Comparison of ENCODE assay signal across 1 cellular context in the genomic region with DNA sequence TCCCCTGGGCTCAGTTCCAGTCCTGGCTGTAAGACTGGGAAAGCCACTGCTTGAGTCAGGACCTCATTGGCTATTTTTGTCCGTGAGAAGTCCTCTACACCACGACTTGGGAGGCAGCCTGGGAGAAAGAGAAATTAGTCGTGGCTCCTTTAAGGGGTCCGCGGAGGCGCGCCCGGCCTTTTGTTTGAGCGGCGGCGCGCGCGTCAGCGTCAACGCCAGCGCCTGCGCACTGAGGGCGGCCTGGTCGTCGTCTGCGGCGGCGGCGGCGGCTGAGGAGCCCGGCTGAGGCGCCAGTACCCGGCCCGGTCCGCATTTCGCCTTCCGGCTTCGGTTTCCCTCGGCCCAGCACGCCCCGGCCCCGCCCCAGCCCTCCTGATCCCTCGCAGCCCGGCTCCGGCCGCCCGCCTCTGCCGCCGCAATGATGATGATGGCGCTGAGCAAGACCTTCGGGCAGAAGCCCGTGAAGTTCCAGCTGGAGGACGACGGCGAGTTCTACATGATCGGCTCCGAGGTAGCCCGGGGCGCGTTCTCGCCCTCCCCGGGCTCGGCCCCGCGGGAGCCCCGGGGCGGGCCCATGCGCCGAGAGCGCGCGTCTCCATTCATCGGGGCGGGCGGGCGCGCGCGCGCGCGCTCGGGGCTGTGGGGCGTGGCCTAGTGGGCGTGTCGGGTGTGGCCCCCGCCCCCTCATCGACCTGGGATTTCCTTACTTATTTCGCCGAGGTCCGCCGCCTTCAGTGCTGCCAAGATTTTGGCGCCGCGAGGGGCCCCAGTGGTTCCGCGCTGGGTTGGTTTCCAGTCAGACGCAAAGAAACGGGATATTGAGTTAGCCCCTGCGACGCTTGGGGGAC.
A peak's percentile ranks its signal among the peaks of the same experiment; 100 is the strongest.
TF ChIP-seq lines count a peak whose summit lies in the region.

Gene SMARCB1 (plus strand): TSS at position 215 of the 848 bp plus-strand sequence. CDS start 204 bp downstream, at position 419.

TF ChIP-seq in HEK293, 187 proteins besides CTCF, POLR2A, EP300 and RAD21 (continued from another document and continues in another):
- TF ChIP-seq ZBTB6 (tag by site-specific recombination; IDR thresholded peaks at IDR 0.05) (no peak), ZNF202 (tag by site-specific recombination; IDR thresholded peaks at IDR 0.05; ENCODE audit: borderline replicate concordance) (no peak), ZNF555 (tag by site-specific recombination; conservative IDR thresholded peaks at IDR 0.05) (no peak), ZNF302 (tag by site-specific recombination; IDR thresholded peaks at IDR 0.05; ENCODE audit: low read depth) (no peak), ZNF169 (tag by site-specific recombination; IDR thresholded peaks at IDR 0.05) (no peak), PRDM10 (tag by site-specific recombination; IDR thresholded peaks at IDR 0.05) (peak; percentile 99), OSR2 (tag by site-specific recombination; IDR thresholded peaks at IDR 0.05) (no peak), INSM2 (tag by site-specific recombination; IDR thresholded peaks at IDR 0.05) (no peak), ZNF404 (tag by site-specific recombination; IDR thresholded peaks at IDR 0.05) (no peak), GLIS2 (tag by site-specific recombination; IDR thresholded peaks at IDR 0.05) (peak; percentile 31; the same call in 1 of the 2 replicates), KLF1 (tag by site-specific recombination; IDR thresholded peaks at IDR 0.05) (peak; percentile 60; the same call in 1 of the 2 replicates), ZBTB49 (tag by site-specific recombination; IDR thresholded peaks at IDR 0.05; ENCODE audit: low read depth) (no peak), HOXD13 (CRISPR knock-in tag; IDR thresholded peaks at IDR 0.05; ENCODE audit: borderline replicate concordance) (no peak), ZNF571 (tag by site-specific recombination; IDR thresholded peaks at IDR 0.05) (no peak), ZNF513 (tag by site-specific recombination; IDR thresholded peaks at IDR 0.05) (peak; percentile 66), ZNF184 (tag by site-specific recombination; IDR thresholded peaks at IDR 0.05) (no peak), ZNF521 (tag by site-specific recombination; IDR thresholded peaks at IDR 0.05) (no peak), YY1 (tag by site-specific recombination; IDR thresholded peaks at IDR 0.05) (no peak), GLIS1 (tag by site-specific recombination; IDR thresholded peaks at IDR 0.05) (peak; percentile 36; the same call in 1 of the 2 replicates), ZNF621 (tag by site-specific recombination; IDR thresholded peaks at IDR 0.05) (no peak), EGR2 (tag by site-specific recombination; IDR thresholded peaks at IDR 0.05; ENCODE audit: low read depth) (peak; percentile 47), ZNF211 (tag by site-specific recombination; IDR thresholded peaks at IDR 0.05; ENCODE audit: low read depth) (no peak), TCF7L2 (IDR thresholded peaks at IDR 0.05; ENCODE audit: borderline replicate concordance, low read depth, low read length) (no peak), ZNF174 (tag by site-specific recombination; IDR thresholded peaks at IDR 0.05) (no peak), ZNF629 (tag by site-specific recombination; IDR thresholded peaks at IDR 0.05) (no peak), ZNF623 (tag by site-specific recombination; IDR thresholded peaks at IDR 0.05) (no peak), SCRT2 (tag by site-specific recombination; IDR thresholded peaks at IDR 0.05) (no peak), SCRT1 (tag by site-specific recombination; IDR thresholded peaks at IDR 0.05; ENCODE audit: borderline replicate concordance) (no peak), PBX3 (CRISPR knock-in tag; IDR thresholded peaks at IDR 0.05) (peak; percentile 74; the same call in 1 of the 2 replicates), ZSCAN30 (tag by site-specific recombination; IDR thresholded peaks at IDR 0.05) (peak; percentile 72; the same call in 1 of the 2 replicates), HOXA7 (CRISPR knock-in tag; IDR thresholded peaks at IDR 0.05; ENCODE audit: borderline replicate concordance) (no peak), ZNF223 (tag by site-specific recombination; IDR thresholded peaks at IDR 0.05) (no peak), ZXDB (tag by site-specific recombination; IDR thresholded peaks at IDR 0.05) (peak; percentile 64; the same call in 1 of the 2 replicates), ZNF112 (tag by site-specific recombination; IDR thresholded peaks at IDR 0.05) (no peak), ZBTB44 (tag by site-specific recombination; IDR thresholded peaks at IDR 0.05) (no peak), PRDM1 (tag by site-specific recombination; IDR thresholded peaks at IDR 0.05) (no peak), ZNF768 (tag by site-specific recombination; IDR thresholded peaks at IDR 0.05) (no peak), ZNF2 (tag by site-specific recombination; IDR thresholded peaks at IDR 0.05) (no peak)
- TF ChIP-seq, protein P1, sequence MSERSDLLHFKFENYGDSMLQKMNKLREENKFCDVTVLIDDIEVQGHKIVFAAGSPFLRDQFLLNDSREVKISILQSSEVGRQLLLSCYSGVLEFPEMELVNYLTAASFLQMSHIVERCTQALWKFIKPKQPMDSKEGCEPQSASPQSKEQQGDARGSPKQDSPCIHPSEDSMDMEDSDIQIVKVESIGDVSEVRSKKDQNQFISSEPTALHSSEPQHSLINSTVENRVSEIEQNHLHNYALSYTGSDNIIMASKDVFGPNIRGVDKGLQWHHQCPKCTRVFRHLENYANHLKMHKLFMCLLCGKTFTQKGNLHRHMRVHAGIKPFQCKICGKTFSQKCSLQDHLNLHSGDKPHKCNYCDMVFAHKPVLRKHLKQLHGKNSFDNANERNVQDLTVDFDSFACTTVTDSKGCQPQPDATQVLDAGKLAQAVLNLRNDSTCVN (tag by site-specific recombination; optimal IDR thresholded peaks at IDR 0.05): peak; percentile 94
- TF ChIP-seq, protein P2, sequence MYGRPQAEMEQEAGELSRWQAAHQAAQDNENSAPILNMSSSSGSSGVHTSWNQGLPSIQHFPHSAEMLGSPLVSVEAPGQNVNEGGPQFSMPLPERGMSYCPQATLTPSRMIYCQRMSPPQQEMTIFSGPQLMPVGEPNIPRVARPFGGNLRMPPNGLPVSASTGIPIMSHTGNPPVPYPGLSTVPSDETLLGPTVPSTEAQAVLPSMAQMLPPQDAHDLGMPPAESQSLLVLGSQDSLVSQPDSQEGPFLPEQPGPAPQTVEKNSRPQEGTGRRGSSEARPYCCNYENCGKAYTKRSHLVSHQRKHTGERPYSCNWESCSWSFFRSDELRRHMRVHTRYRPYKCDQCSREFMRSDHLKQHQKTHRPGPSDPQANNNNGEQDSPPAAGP (tag by site-specific recombination; IDR thresholded peaks at IDR 0.05): peak; percentile 31; the same call in 1 of the 2 replicates
